Comparison of ENCODE assay signal across 1 cellular context in genomic region chr17:69732272-69732671, GRCh38.
TF ChIP-seq lines count a peak whose summit lies in the region.

No MANE protein-coding gene starts in this region.

TF ChIP-seq in IMR-90, 13 proteins besides CTCF, POLR2A, EP300 and RAD21 (continued from another document):
- TF ChIP-seq MAFK (IDR thresholded peaks at IDR 0.05; ENCODE audit: low read depth, low read length) (no peak), MAZ (IDR thresholded peaks at IDR 0.05; ENCODE audit: borderline replicate concordance, low read depth, low read length) (no peak)
